20 cellular contexts compared by ENCODE assay signal in the genomic region with DNA sequence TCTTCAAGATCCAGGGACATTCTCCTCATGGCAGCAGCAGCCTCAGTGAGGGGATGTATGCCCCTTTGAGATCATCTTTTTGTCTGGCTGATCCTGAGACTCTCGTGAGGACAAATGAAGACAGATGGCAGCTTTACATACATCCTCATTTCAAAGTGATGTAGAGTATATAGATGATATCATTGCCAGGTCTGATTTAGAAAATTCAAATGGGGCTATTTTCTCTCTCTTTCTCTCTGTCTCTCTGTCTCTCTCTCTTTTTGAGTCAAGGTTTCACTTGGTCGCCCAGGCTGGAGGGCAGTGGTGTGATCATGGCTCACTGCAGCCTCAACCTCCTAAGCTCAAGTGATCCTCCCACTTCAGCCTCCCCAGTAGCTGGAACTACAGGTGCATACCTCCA.
DNase-seq lines count a peak whose midpoint lies in the region; ATAC-seq, FAIRE-seq and TF ChIP-seq lines count a peak whose summit lies in the region.
"Had no signal": no experiment of that assay in that cellular context is flagged by ENCODE, and none has a peak within 500 bp of the region (broad histone marks: within the 10 kb centered on the region; RNA-seq: fewer than 3 reads in every experiment).

No MANE protein-coding gene starts in this region.

- no peaks in the 10 kb centered on the region; the same call in 1 of the 2 replicates for H3K27me3 ChIP-seq in IMR-90 (ENCODE audit: control insufficient read depth, insufficient read depth, low read length)
- H3K27me3 ChIP-seq: BLaER1 had no signal

- no peak overlapping the region for H2BK20ac ChIP-seq in IMR-90 (ENCODE audit: low read depth, low read length)

- H3K14ac ChIP-seq in IMR-90 (replicated peaks; ENCODE audit: low read depth, low read length), result no peak overlapping the region

- H3K4ac ChIP-seq in IMR-90 (ENCODE audit: low read depth, low read length), result no peak overlapping the region

- dilution Hi-C loops in IMR-90 (cut with HindIII; ENCODE audit: low sequenced_read_pairs, unreplicated experiment), result no loop called here

- BruUV-seq in IMR-90 (replicated peaks; lab: Mats Ljungman, UMichigan), result no TSS peak

- no peaks in the 10 kb centered on the region for H3K9me1 ChIP-seq in IMR-90 (ENCODE audit: insufficient read depth, low read length)

- H4K91ac ChIP-seq in IMR-90 (ENCODE audit: insufficient read depth, low read depth, low read length), result no peak overlapping the region

- no peaks in the 10 kb centered on the region for H3K79me1 ChIP-seq in IMR-90 (ENCODE audit: low read depth in 1 of 2, low read length in 2 of 2)

- H3K9me3 ChIP-seq in IMR-90 (ENCODE audit: control insufficient read depth, insufficient read depth, low read length), result no peaks in the 10 kb centered on the region
- H3K9me3 ChIP-seq: BLaER1, Caco-2, HAP-1 had no signal

- CTCF ChIA-PET in IMR-90 (lab: Yijun Ruan, JAX), result no interaction called here

- no peak for TF ChIP-seq CTCF in IMR-90 (conservative IDR thresholded peaks at IDR 0.05; ENCODE audit: low read depth, low read length)

- no peak for TF ChIP-seq POLR2A in IMR-90 (IDR thresholded peaks at IDR 0.05; ENCODE audit: low read depth, low read length)

- no peak overlapping the region for H3K27ac ChIP-seq in IMR-90 (ENCODE audit: insufficient read depth, low read length)
- H3K27ac ChIP-seq: BLaER1, C4-2B had no signal

- TF ChIP-seq RAD21 in IMR-90 (IDR thresholded peaks at IDR 0.05; ENCODE audit: low read length), result no peak

- intact Hi-C loops in IMR-90 (cut with micrococcal nuclease), result no loop called here

- H3K4me3 ChIP-seq in IMR-90 (ENCODE audit: insufficient read depth, low read depth, low read length), result no peak overlapping the region
- H3K4me3 ChIP-seq: BLaER1, GM23338, HAP-1 had no signal

- no peak overlapping the region for H4K5ac ChIP-seq in IMR-90 (ENCODE audit: low read depth, low read length)

- H2AK5ac ChIP-seq in IMR-90 (ENCODE audit: low read depth, low read length), result no peak overlapping the region

- POLR2A ChIA-PET in IMR-90 (lab: Charles Lee; ENCODE audit: unreplicated experiment), result no interaction called here

- H2BK15ac ChIP-seq in IMR-90 (ENCODE audit: low read depth, low read length), result no peak overlapping the region

- no peak overlapping the region for H2BK5ac ChIP-seq in IMR-90 (ENCODE audit: low read depth, low read length, poor library complexity, severe bottlenecking)

- no peak overlapping the region for H4K8ac ChIP-seq in IMR-90 (ENCODE audit: low read depth in 2 of 2, low read length in 2 of 2)

- H2AFZ ChIP-seq in IMR-90 (replicated peaks; ENCODE audit: low read length, poor library complexity), result no peak overlapping the region
- H2AFZ ChIP-seq: GM23338 had no signal

- FAIRE-seq in HTR-8/SVneo (lab: Jason Lieb, UNC), result no peak
- FAIRE-seq: GM12891, GM18507, GM19239, H54 had no signal

- H3K9ac ChIP-seq in IMR-90 (ENCODE audit: low read depth, low read length), result no peak overlapping the region
- H3K9ac ChIP-seq: BLaER1 had no signal

- no peak overlapping the region for H2BK120ac ChIP-seq in IMR-90 (ENCODE audit: low read depth, low read length)

- H3K56ac ChIP-seq in IMR-90 (ENCODE audit: extremely low read depth, insufficient read depth, low read length), result no peak overlapping the region

- H3K36me3 ChIP-seq in IMR-90 (ENCODE audit: control insufficient read depth, insufficient read depth, low read length), result no peaks in the 10 kb centered on the region
- H3K36me3 ChIP-seq: BLaER1, HAP-1 had no signal

- DNase-seq in IMR-90 (no peak), HTR-8/SVneo (ENCODE audit: insufficient read length, low spot score) (no peak), AG08396 (ENCODE audit: low spot score) (no peak)
- DNase-seq: Caco-2; CD8-positive, alpha-beta T cell; DMS153; EL; GDM1; HFFc6 had no signal

- H3K4me1 ChIP-seq in IMR-90 (ENCODE audit: control insufficient read depth, insufficient read depth, low read length), result no peaks in the 10 kb centered on the region
- H3K4me1 ChIP-seq: BLaER1, Caco-2, HAP-1 had no signal

- H2AK9ac ChIP-seq in IMR-90 (replicated peaks; ENCODE audit: low read depth, low read length, poor library complexity), result no peak overlapping the region

- H3K18ac ChIP-seq in IMR-90 (ENCODE audit: low read depth, low read length), result peak overlapping the region; percentile 39; the same call in 1 of the 2 replicates

- H4K20me1 ChIP-seq in IMR-90 (ENCODE audit: insufficient read depth, low read length), result no peaks in the 10 kb centered on the region
- H4K20me1 ChIP-seq: BLaER1 had no signal

- WGBS in IMR-90 (ENCODE audit: extremely low coverage in 2 of 2, insufficient read length in 1 of 2), 2 experiments, result no CpG with 5 or more reads among the region's 2 CpGs

- no peak overlapping the region for H3K4me2 ChIP-seq in IMR-90 (ENCODE audit: low read depth, low read length)
- H3K4me2 ChIP-seq: BLaER1, GM23338 had no signal

- ATAC-seq in GM18868 (IDR thresholded peaks at IDR 0.05; ENCODE audit: unreplicated experiment) (peak; percentile 46), GM19351 (IDR thresholded peaks at IDR 0.05; ENCODE audit: unreplicated experiment) (peak; percentile 56), IMR-90 (ENCODE audit: low read depth) (no peak), GM21786 (IDR thresholded peaks at IDR 0.05; ENCODE audit: unreplicated experiment) (no peak)
- ATAC-seq: CD8-positive, alpha-beta T cell; GM23338 had no signal

- in situ Hi-C loops in IMR-90 (cut with MboI; ENCODE audit: low sequenced_read_pairs), result no loop called here

- H3K23ac ChIP-seq in IMR-90 (ENCODE audit: low read depth, low read length), result no peak overlapping the region

TF ChIP-seq in IMR-90, 13 proteins besides CTCF, POLR2A, EP300 and RAD21:
- TF ChIP-seq CEBPB (IDR thresholded peaks at IDR 0.05; ENCODE audit: low read depth, low read length) (no peak), CHD1 (IDR thresholded peaks at IDR 0.05; ENCODE audit: low read depth, low read length) (no peak)
- TF ChIP-seq, protein P1, sequence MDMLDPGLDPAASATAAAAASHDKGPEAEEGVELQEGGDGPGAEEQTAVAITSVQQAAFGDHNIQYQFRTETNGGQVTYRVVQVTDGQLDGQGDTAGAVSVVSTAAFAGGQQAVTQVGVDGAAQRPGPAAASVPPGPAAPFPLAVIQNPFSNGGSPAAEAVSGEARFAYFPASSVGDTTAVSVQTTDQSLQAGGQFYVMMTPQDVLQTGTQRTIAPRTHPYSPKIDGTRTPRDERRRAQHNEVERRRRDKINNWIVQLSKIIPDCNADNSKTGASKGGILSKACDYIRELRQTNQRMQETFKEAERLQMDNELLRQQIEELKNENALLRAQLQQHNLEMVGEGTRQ (IDR thresholded peaks at IDR 0.05; ENCODE audit: low read depth, low read length), result no peak
TF ChIP-seq in IMR-90: peak in this region for 0.

Comparison
In these comparisons a context has a peak if more than half of its experiments do, and no peak if none do; other contexts are left out.
1. ATAC-seq: peak in GM18868 (single experiment) and GM19351 (single experiment); none in IMR-90 (single experiment) and GM21786 (single experiment).